Comparison of ENCODE assay signal across 9 cellular contexts in the genomic region with DNA sequence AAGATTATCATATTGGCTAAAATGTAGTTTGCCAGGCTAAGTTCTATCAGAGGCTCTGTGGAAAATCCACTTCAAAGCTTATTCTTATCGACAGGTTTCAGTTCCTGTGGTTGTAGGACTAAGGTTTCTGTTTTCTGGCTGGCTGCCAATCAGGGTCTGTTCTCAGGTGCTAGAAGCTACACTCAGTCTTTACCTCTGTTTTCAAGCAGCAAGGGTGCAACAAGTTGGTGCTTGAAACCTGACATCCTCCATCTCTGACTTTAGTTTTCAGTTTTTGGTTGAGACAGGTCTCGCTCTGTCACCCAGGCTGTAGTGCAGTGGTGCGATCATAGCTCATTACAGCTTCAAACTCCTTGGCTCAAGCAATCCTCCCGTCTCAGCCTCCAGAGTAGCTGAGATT. TPM values are rescaled to one million over a fixed set of nuclear protein-coding genes. Genes with fewer than 3 reads are reported as not detected.
DNase-seq lines count a peak whose midpoint lies in the region; ATAC-seq and TF ChIP-seq lines count a peak whose summit lies in the region.
"Had no signal": no experiment of that assay in that cellular context is flagged by ENCODE, and none has a peak within 500 bp of the region (broad histone marks: within the 10 kb centered on the region; RNA-seq: fewer than 3 reads in every experiment).

No MANE protein-coding gene starts in this region.

- H3K36me3 ChIP-seq in ovary: no peaks in the 10 kb centered on the region
- peaks cover 3 to 92% of the 10 kb centered on the region in 2 donors for H3K36me3 ChIP-seq in left lung

- H3K4me1 ChIP-seq in ovary (ENCODE audit: insufficient read depth) (no peaks in the 10 kb centered on the region), left lung (no peaks in the 10 kb centered on the region)

- H3K27me3 ChIP-seq in ovary (no peaks in the 10 kb centered on the region), left lung (no peaks in the 10 kb centered on the region)

- H3K27ac ChIP-seq in ovary (no peak overlapping the region), left lung (no peak overlapping the region)

- TF ChIP-seq CTCF in ovary (IDR thresholded peaks at IDR 0.05): no peak
- TF ChIP-seq CTCF in left lung (IDR thresholded peaks at IDR 0.05): no peak

- DNase-seq in activated CD4-positive, CD25-positive, alpha-beta regulatory T cell treated with anti-CD3 and anti-CD28 coated beads, Interleukin-2, amount 50 U/mL, for 72 hours: peak; percentile 48
- DNase-seq in stimulated activated CD4-positive, alpha-beta T cell treated with anti-CD3 and anti-CD28 coated beads, Interleukin-2, amount 100 ng/mL, for 48 hours: peak; percentile 58 to 63
- DNase-seq in 8988T (no peak), occipital lobe (lab: John Stamatoyannopoulos, UW) (no peak), ovary (no peak), left lung (no peak)

- intact Hi-C loops in ovary (cut with DNase I) (no loop called here), left lung (cut with DNase I) (no loop called here)

- ATAC-seq in GM19025 (IDR thresholded peaks at IDR 0.05; ENCODE audit: low read depth, unreplicated experiment): peak; percentile 75
- peak; percentile 58 for ATAC-seq in HG02970 (IDR thresholded peaks at IDR 0.05; ENCODE audit: low FRiP score, unreplicated experiment)
- no peak for ATAC-seq in left lung

- H3K9me3 ChIP-seq in ovary: no peaks in the 10 kb centered on the region
- H3K9me3 ChIP-seq in left lung: no peaks in the 10 kb centered on the region

- no peak for TF ChIP-seq EP300 in ovary (IDR thresholded peaks at IDR 0.05)

- 95% methylated on average over 4 of the region's 4 CpGs for WGBS in ovary, 3 donors

- H3K4me3 ChIP-seq in ovary (no peak overlapping the region), left lung (no peak overlapping the region)

- TF ChIP-seq POLR2A in ovary (IDR thresholded peaks at IDR 0.05): no peak

RNA-seq across cellular contexts. Expression of a gene that starts 15.3 kb away (rescaled TPM):
- total RNA-seq in occipital lobe: not detected
- total RNA-seq in ovary: not detected
- polyA plus RNA-seq in ovary: not detected
- total RNA-seq in left lung: under 1 TPM in 1 of 2 donors, not detected in 1; 0.55 TPM
- total RNA-seq: endothelial cell of umbilical vein had no signal
- polyA plus RNA-seq: endothelial cell of umbilical vein had no signal

RNA-seq across cellular contexts. Expression of a gene that starts 25.6 kb away (rescaled TPM):
- total RNA-seq in occipital lobe: 51.0 TPM
- 10 to 100 TPM; 24.5 to 36.9 (median 29.0) TPM for total RNA-seq in ovary
- 10 to 100 TPM; 19.0 to 44.4 TPM for polyA plus RNA-seq in ovary
- total RNA-seq in left lung: 10 to 100 TPM; 54.5 to 57.2 TPM

Comparison
In these comparisons a context has a peak if more than half of its experiments do, and no peak if none do; other contexts are left out.
1. DNase-seq: peak in activated CD4-positive, CD25-positive, alpha-beta regulatory T cell treated with anti-CD3 and anti-CD28 coated beads, Interleukin-2, amount 50 U/mL, for 72 hours (single experiment) and stimulated activated CD4-positive, alpha-beta T cell treated with anti-CD3 and anti-CD28 coated beads, Interleukin-2, amount 100 ng/mL, for 48 hours (2 of 2); none in 8988T (single experiment), occipital lobe (single experiment), ovary (0 of 5) and left lung (0 of 2).